19 cellular contexts compared by ENCODE assay signal in the genomic region with DNA sequence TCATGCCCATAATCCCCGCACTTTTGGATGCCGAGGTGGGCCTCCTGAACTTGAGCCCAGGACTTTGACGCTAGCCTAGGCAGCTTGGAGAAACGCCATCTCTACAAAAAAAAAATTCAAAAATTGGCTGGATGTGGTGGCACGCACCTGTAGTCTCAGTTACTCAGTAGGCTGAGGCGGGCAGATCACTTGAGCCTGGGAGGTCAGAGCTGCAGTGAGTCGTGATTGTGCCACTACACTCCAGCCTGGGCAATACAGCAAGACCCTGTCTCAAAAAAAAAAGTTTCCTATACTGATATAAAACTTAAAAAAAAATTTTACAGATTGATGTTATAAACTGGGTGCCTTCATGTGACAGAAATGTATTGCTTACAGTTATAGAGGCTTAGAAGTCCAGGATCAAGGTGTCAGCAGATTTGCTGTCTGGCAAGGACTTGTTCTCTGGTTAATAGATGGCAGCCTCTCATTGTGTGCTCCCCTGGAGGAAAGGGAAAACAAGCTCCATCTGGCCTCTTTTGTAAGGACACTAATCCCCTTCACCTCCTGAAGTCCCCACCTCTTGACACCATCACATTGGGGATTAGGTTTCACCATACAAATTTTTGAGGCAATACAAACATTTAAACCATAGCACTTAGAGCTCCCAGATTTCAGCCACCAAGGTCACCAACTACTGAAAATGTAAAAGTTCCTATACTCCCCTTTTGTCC. TPM values are rescaled to one million over a fixed set of nuclear protein-coding genes. Genes with fewer than 3 reads are reported as not detected.
DNase-seq lines count a peak whose midpoint lies in the region; ATAC-seq, FAIRE-seq and TF ChIP-seq lines count a peak whose summit lies in the region.
"Had no signal": no experiment of that assay in that cellular context is flagged by ENCODE, and none has a peak within 500 bp of the region (broad histone marks: within the 10 kb centered on the region; RNA-seq: fewer than 3 reads in every experiment).

No MANE protein-coding gene starts in this region.

- no peak for DNase-seq in HepG2 (ENCODE audit: low spot score)
- no peak for DNase-seq in right lobe of liver
- DNase-seq in NCI-H69 (lab: John Stamatoyannopoulos, UW): peak; percentile 79
- no peak for DNase-seq in epithelial cell of prostate (ENCODE audit: low read depth, low spot score)
- DNase-seq in transverse colon: no peak
- DNase-seq in prostate gland (ENCODE audit: low spot score): no peak
- DNase-seq: DMS79, KG1, NCI-H1048, NCI-H2107, NCI-H446, NCI-H774, Right ventricle myocardium superior, SK-N-SH, T-cell had no signal

- ATAC-seq in HepG2 (no peak), right lobe of liver (no peak), HG03439 (IDR thresholded peaks at IDR 0.05; ENCODE audit: unreplicated experiment) (no peak), GM19452 (IDR thresholded peaks at IDR 0.05; ENCODE audit: unreplicated experiment) (no peak)
- ATAC-seq: Panc1, T-cell had no signal

- peaks cover 73% of the 10 kb centered on the region for H3K4me1 ChIP-seq in HepG2 (ENCODE audit: insufficient read depth, low read length)
- H3K4me1 ChIP-seq in right lobe of liver: peaks cover 0 to 44% (median 20%) of the 10 kb centered on the region in 4 donors
- peaks cover 11 to 61% (median 41%) of the 10 kb centered on the region in 4 donors for H3K4me1 ChIP-seq in transverse colon
- H3K4me1 ChIP-seq in prostate gland (replicated peaks): no peaks in the 10 kb centered on the region

- CTCF ChIA-PET in HepG2 (lab: Yijun Ruan, JAX; ENCODE audit: low intra/inter-chr PET ratio, low total read pairs): no interaction called here

- in situ Hi-C loops in HepG2 (cut with HindIII; ENCODE audit: extremely low pct_ligation_motif_present, low pct_unique_long_range_greater_than_20kb) (no loop called here), transverse colon (cut with MboI; ENCODE audit: low pct_ligation_motif_present in 1 of 4, low pct_unique_long_range_greater_than_20kb in 1 of 4, low sequenced_read_pairs in 3 of 4) (loop anchor here in 2 of 4 donors (25.0 kb wide), 2 partner anchors 210 to 435 kb away; a partner anchor contains a TSS)

- TF ChIP-seq POLR2A in HepG2 (IDR thresholded peaks at IDR 0.05; ENCODE audit: insufficient read depth in 1 of 2, low read depth in 2 of 2, low read length in 2 of 2): no peak
- TF ChIP-seq POLR2A in right lobe of liver (IDR thresholded peaks at IDR 0.05): no peak
- TF ChIP-seq POLR2A in transverse colon (IDR thresholded peaks at IDR 0.05): no peak
- TF ChIP-seq POLR2A in prostate gland (IDR thresholded peaks at IDR 0.05): no peak

- intact Hi-C loops in HepG2 (cut with micrococcal nuclease; ENCODE audit: unreplicated experiment): loop anchor here (10.0 kb wide), 1 partner anchor 62 kb away; no protein-coding TSS in a partner anchor
- intact Hi-C loops in right lobe of liver (cut with DNase I): no loop called here
- intact Hi-C loops in transverse colon (cut with DNase I; ENCODE audit: low total_unique reads): no loop called here
- intact Hi-C loops in prostate gland (cut with DNase I): loop anchor here (5.0 kb wide), 1 partner anchor 200 kb away; a partner anchor contains a TSS

- H3K4me2 ChIP-seq in HepG2 (ENCODE audit: low read depth, low read length): no peak overlapping the region; the same call in 1 of the 2 replicates
- H3K4me2 ChIP-seq: SK-N-SH had no signal

- H3K79me2 ChIP-seq in HepG2 (ENCODE audit: insufficient read depth, low read length): no peaks in the 10 kb centered on the region

- H3K27ac ChIP-seq in HepG2 (ENCODE audit: extremely low read length, insufficient read depth, low read length): no peak overlapping the region
- no peak overlapping the region for H3K27ac ChIP-seq in right lobe of liver
- H3K27ac ChIP-seq in epithelial cell of prostate: peak overlapping the region; percentile 2
- peak overlapping the region; percentile 71 to 83 (median 80) for H3K27ac ChIP-seq in transverse colon
- H3K27ac ChIP-seq in prostate gland: no peak overlapping the region
- H3K27ac ChIP-seq: C4-2B had no signal

- no peak for FAIRE-seq in HepG2 (lab: Jason Lieb, UNC)

- H3K27me3 ChIP-seq in HepG2 (ENCODE audit: control insufficient read depth in 1 of 2, insufficient read depth in 2 of 2, low read length in 2 of 2) (peaks cover 4 to 24% of the 10 kb centered on the region in 2 experiments; a peak in 4 of 5 replicates), right lobe of liver (no peaks in the 10 kb centered on the region), transverse colon (peaks cover 13% of the 10 kb centered on the region), prostate gland (replicated peaks; ENCODE audit: insufficient read depth) (no peaks in the 10 kb centered on the region)

- POLR2A ChIA-PET in HepG2 (lab: Yijun Ruan, JAX): no interaction called here

- H3K9me3 ChIP-seq in HepG2 (ENCODE audit: low read length) (0 out of 2 replicates have a peak, but pooled peaks cover 5% of the 10 kb centered on the region), right lobe of liver (no peaks in the 10 kb centered on the region), transverse colon (no peaks in the 10 kb centered on the region), prostate gland (no peaks in the 10 kb centered on the region)
- H3K9me3 ChIP-seq: SK-N-SH had no signal

- TF ChIP-seq CTCF in HepG2 (CRISPR knock-in tag; IDR thresholded peaks at IDR 0.05) (no peak), right lobe of liver (IDR thresholded peaks at IDR 0.05) (no peak), transverse colon (IDR thresholded peaks at IDR 0.05) (no peak), prostate gland (IDR thresholded peaks at IDR 0.05) (no peak)

- no peak overlapping the region for H2AFZ ChIP-seq in HepG2 (ENCODE audit: low read length)

- H3K9ac ChIP-seq in HepG2 (ENCODE audit: insufficient read depth, low read depth, low read length): no peak overlapping the region
- H3K9ac ChIP-seq: SK-N-SH had no signal

- 75% methylated on average over 7 of the region's 7 CpGs for WGBS in HepG2 (ENCODE audit: low lambda C conversion rate)
- 79% methylated on average over 7 of the region's 7 CpGs for WGBS in right lobe of liver (ENCODE audit: insufficient coverage, low coverage, low lambda C conversion rate, missing lambda C conversion rate)
- 85 to 100% methylated on average over 2 to 7 of the region's 7 CpGs for WGBS in transverse colon (ENCODE audit: low coverage in 1 of 2), 2 donors
- WGBS in prostate gland: 87% methylated on average over 7 of the region's 7 CpGs

- H3K36me3 ChIP-seq in HepG2 (replicated peaks in 1 of 2; ENCODE audit: control insufficient read depth in 1 of 2, insufficient read depth in 2 of 2, low read length in 2 of 2) (no peaks in the 10 kb centered on the region), right lobe of liver (no peaks in the 10 kb centered on the region), transverse colon (no peaks in the 10 kb centered on the region), prostate gland (no peaks in the 10 kb centered on the region)

- no peaks in the 10 kb centered on the region for H4K20me1 ChIP-seq in HepG2 (ENCODE audit: insufficient read depth, low read length)

- H3K4me3 ChIP-seq in HepG2 (replicated peaks in 1 of 3; ENCODE audit: insufficient read depth in 1 of 3, low read depth in 2 of 3, low read length in 3 of 3): no peak overlapping the region
- H3K4me3 ChIP-seq in right lobe of liver: no peak overlapping the region
- no peak overlapping the region for H3K4me3 ChIP-seq in transverse colon
- H3K4me3 ChIP-seq in prostate gland: no peak overlapping the region

- BruUV-seq in HepG2 (replicated peaks; lab: Mats Ljungman, UMichigan): no TSS peak

- TF ChIP-seq RAD21 in HepG2 (CRISPR knock-in tag; IDR thresholded peaks at IDR 0.05): no peak

- TF ChIP-seq EP300 in HepG2 (IDR thresholded peaks at IDR 0.05; ENCODE audit: low read depth in 2 of 2, low read length in 2 of 2) (no peak), HepG2 (CRISPR knock-in tag; IDR thresholded peaks at IDR 0.05; ENCODE audit: borderline replicate concordance) (no peak), transverse colon (IDR thresholded peaks at IDR 0.05; ENCODE audit: low read depth) (no peak)

RNA-seq across cellular contexts. Expression of a gene that starts 8.5 kb away (rescaled TPM):
- total RNA-seq in HepG2 (2016; rRNA removed; fragmentation: Illumina TruSeq; extraction: Trizol) (2.3 and 6.6 TPM in 2 replicates), right lobe of liver (10 to 100 TPM; 19.1 to 82.4 (median 35.9) TPM), transverse colon (100 to 1,000 TPM; 247 to 616 (median 291) TPM), prostate gland (under 1 TPM; 0.36 to 0.80 TPM)
- 1.0 and 1.6 TPM in 2 replicates for total RNA-seq in HepG2 (2016; cell fraction: cytosol; rRNA removed; fragmentation: Illumina TruSeq; extraction: Trizol; ENCODE audit: low read depth)
- 2.2 and 6.6 TPM in 2 replicates for total RNA-seq in HepG2 (2016; cell fraction: insoluble cytoplasmic fraction; rRNA removed; fragmentation: Illumina TruSeq; extraction: Trizol)
- 1.1 and 1.5 TPM in 2 replicates for total RNA-seq in HepG2 (2016; cell fraction: membrane; rRNA removed; fragmentation: Illumina TruSeq; extraction: Trizol)
- 7.5 and 8.8 TPM in 2 replicates for total RNA-seq in HepG2 (2016; cell fraction: nucleus; rRNA removed; fragmentation: Illumina TruSeq; extraction: Trizol)
- 17.4 and 18.1 TPM in 2 replicates for polyA plus RNA-seq in HepG2 (2011; rRNA removed)
- 6.7 and 8.6 TPM in 2 replicates for polyA plus RNA-seq in HepG2 (2011; cell fraction: cytosol; rRNA removed)
- polyA plus RNA-seq in HepG2 (2011; cell fraction: nucleus; rRNA removed): 92.0 and 127 TPM in 2 replicates
- 8.9 and 16.9 TPM in 2 replicates for polyA plus RNA-seq in HepG2 (2012)
- 0.78 and 0.88 TPM in 2 replicates for polyA plus RNA-seq in HepG2 (2016; cell fraction: cytosol; fragmentation: Illumina TruSeq; extraction: Trizol; ENCODE audit: low read depth)
- polyA plus RNA-seq in HepG2 (2016; cell fraction: insoluble cytoplasmic fraction; fragmentation: Illumina TruSeq; extraction: Trizol; ENCODE audit: low read depth): 1.7 and 1.9 TPM in 2 replicates
- 1.1 and 1.7 TPM in 2 replicates for polyA plus RNA-seq in HepG2 (2016; cell fraction: membrane; fragmentation: Illumina TruSeq; extraction: Trizol; ENCODE audit: low read depth)
- polyA plus RNA-seq in HepG2 (2016; cell fraction: nucleus; fragmentation: Illumina TruSeq; extraction: Trizol; ENCODE audit: insufficient read depth, low read depth): 17.9 and 18.5 TPM in 2 replicates
- 11.2 and 24.1 TPM in 2 replicates for polyA minus RNA-seq in HepG2 (2011; rRNA and poly(A)+ RNA removed; ENCODE audit: low replicate concordance)
- polyA minus RNA-seq in HepG2 (2011; cell fraction: cytosol; rRNA and poly(A)+ RNA removed): 3.3 and 3.6 TPM in 2 replicates
- 30.0 and 30.8 TPM in 2 replicates for polyA minus RNA-seq in HepG2 (2011; cell fraction: nucleus; rRNA and poly(A)+ RNA removed)

RNA-seq across cellular contexts. Expression of a gene that starts 17.3 kb away (rescaled TPM):
- total RNA-seq in HepG2 (2016; rRNA removed; fragmentation: Illumina TruSeq; extraction: Trizol): 35.1 and 63.8 TPM in 2 replicates
- 12.7 and 15.0 TPM in 2 replicates for total RNA-seq in HepG2 (2016; cell fraction: cytosol; rRNA removed; fragmentation: Illumina TruSeq; extraction: Trizol; ENCODE audit: low read depth)
- 29.8 and 64.2 TPM in 2 replicates for total RNA-seq in HepG2 (2016; cell fraction: insoluble cytoplasmic fraction; rRNA removed; fragmentation: Illumina TruSeq; extraction: Trizol)
- total RNA-seq in HepG2 (2016; cell fraction: membrane; rRNA removed; fragmentation: Illumina TruSeq; extraction: Trizol): 28.1 and 29.2 TPM in 2 replicates
- 66.6 and 67.9 TPM in 2 replicates for total RNA-seq in HepG2 (2016; cell fraction: nucleus; rRNA removed; fragmentation: Illumina TruSeq; extraction: Trizol)
- 50.6 and 69.7 TPM in 2 replicates for polyA plus RNA-seq in HepG2 (2011; rRNA removed)
- 53.6 and 111 TPM in 2 replicates for polyA plus RNA-seq in HepG2 (2011; cell fraction: cytosol; rRNA removed)
- 91.0 and 105 TPM in 2 replicates for polyA plus RNA-seq in HepG2 (2011; cell fraction: nucleus; rRNA removed)
- polyA plus RNA-seq in HepG2 (2012): 35.0 and 38.8 TPM in 2 replicates
- polyA plus RNA-seq in HepG2 (2016; cell fraction: cytosol; fragmentation: Illumina TruSeq; extraction: Trizol; ENCODE audit: low read depth): 8.2 and 8.4 TPM in 2 replicates
- 34.3 and 41.4 TPM in 2 replicates for polyA plus RNA-seq in HepG2 (2016; cell fraction: insoluble cytoplasmic fraction; fragmentation: Illumina TruSeq; extraction: Trizol; ENCODE audit: low read depth)
- polyA plus RNA-seq in HepG2 (2016; cell fraction: membrane; fragmentation: Illumina TruSeq; extraction: Trizol; ENCODE audit: low read depth): 23.2 and 23.5 TPM in 2 replicates
- polyA plus RNA-seq in HepG2 (2016; cell fraction: nucleus; fragmentation: Illumina TruSeq; extraction: Trizol; ENCODE audit: insufficient read depth, low read depth): 90.2 and 93.4 TPM in 2 replicates
- 57.1 and 105 TPM in 2 replicates for polyA minus RNA-seq in HepG2 (2011; rRNA and poly(A)+ RNA removed; ENCODE audit: low replicate concordance)
- 38.1 and 44.7 TPM in 2 replicates for polyA minus RNA-seq in HepG2 (2011; cell fraction: cytosol; rRNA and poly(A)+ RNA removed)
- polyA minus RNA-seq in HepG2 (2011; cell fraction: nucleus; rRNA and poly(A)+ RNA removed): 58.2 and 81.7 TPM in 2 replicates
- 100 to 1,000 TPM; 226 to 357 (median 263) TPM for total RNA-seq in right lobe of liver
- total RNA-seq in transverse colon: 1,000 to 10,000 TPM in 2 of 4 donors, 100 to 1,000 TPM in 2; 462 to 1,338 (median 921) TPM
- total RNA-seq in prostate gland: 10 to 100 TPM; 36.3 to 61.5 TPM

RNA-seq across cellular contexts. Expression of a gene that starts 18.4 kb away (rescaled TPM):
- total RNA-seq in HepG2 (2016; rRNA removed; fragmentation: Illumina TruSeq; extraction: Trizol): 157 and 174 TPM in 2 replicates
- total RNA-seq in HepG2 (2016; cell fraction: cytosol; rRNA removed; fragmentation: Illumina TruSeq; extraction: Trizol; ENCODE audit: low read depth): 112 and 125 TPM in 2 replicates
- 157 and 172 TPM in 2 replicates for total RNA-seq in HepG2 (2016; cell fraction: insoluble cytoplasmic fraction; rRNA removed; fragmentation: Illumina TruSeq; extraction: Trizol)
- 121 and 136 TPM in 2 replicates for total RNA-seq in HepG2 (2016; cell fraction: membrane; rRNA removed; fragmentation: Illumina TruSeq; extraction: Trizol)
- 52.6 and 58.0 TPM in 2 replicates for total RNA-seq in HepG2 (2016; cell fraction: nucleus; rRNA removed; fragmentation: Illumina TruSeq; extraction: Trizol)
- 293 and 323 TPM in 2 replicates for polyA plus RNA-seq in HepG2 (2011; rRNA removed)
- 297 and 385 TPM in 2 replicates for polyA plus RNA-seq in HepG2 (2011; cell fraction: cytosol; rRNA removed)
- polyA plus RNA-seq in HepG2 (2011; cell fraction: nucleus; rRNA removed): 155 and 174 TPM in 2 replicates
- polyA plus RNA-seq in HepG2 (2012): 123 and 148 TPM in 2 replicates
- polyA plus RNA-seq in HepG2 (2016; cell fraction: cytosol; fragmentation: Illumina TruSeq; extraction: Trizol; ENCODE audit: low read depth): 115 and 148 TPM in 2 replicates
- 172 and 184 TPM in 2 replicates for polyA plus RNA-seq in HepG2 (2016; cell fraction: insoluble cytoplasmic fraction; fragmentation: Illumina TruSeq; extraction: Trizol; ENCODE audit: low read depth)
- polyA plus RNA-seq in HepG2 (2016; cell fraction: membrane; fragmentation: Illumina TruSeq; extraction: Trizol; ENCODE audit: low read depth): 126 and 141 TPM in 2 replicates
- 111 and 112 TPM in 2 replicates for polyA plus RNA-seq in HepG2 (2016; cell fraction: nucleus; fragmentation: Illumina TruSeq; extraction: Trizol; ENCODE audit: insufficient read depth, low read depth)
- 172 and 255 TPM in 2 replicates for polyA minus RNA-seq in HepG2 (2011; rRNA and poly(A)+ RNA removed; ENCODE audit: low replicate concordance)
- polyA minus RNA-seq in HepG2 (2011; cell fraction: cytosol; rRNA and poly(A)+ RNA removed): 61.5 and 83.0 TPM in 2 replicates
- 19.1 and 27.6 TPM in 2 replicates for polyA minus RNA-seq in HepG2 (2011; cell fraction: nucleus; rRNA and poly(A)+ RNA removed)
- total RNA-seq in right lobe of liver: 100 to 1,000 TPM in 2 of 6 experiments, 10 to 100 TPM in 4; 40.6 to 111 (median 47.4) TPM
- total RNA-seq in transverse colon: 10 to 100 TPM; 15.3 to 93.8 (median 51.6) TPM
- 100 to 1,000 TPM in 1 of 2 donors, 10 to 100 TPM in 1; 80.2 to 159 TPM for total RNA-seq in prostate gland

RNA-seq across cellular contexts. Expression of a gene that starts 27.2 kb away (rescaled TPM):
- total RNA-seq in HepG2 (2016; rRNA removed; fragmentation: Illumina TruSeq; extraction: Trizol): 0.80 and 1.0 TPM in 2 replicates
- total RNA-seq in HepG2 (2016; cell fraction: cytosol; rRNA removed; fragmentation: Illumina TruSeq; extraction: Trizol; ENCODE audit: low read depth): not detected in 2 replicates
- 0.49 and 1.3 TPM in 2 replicates for total RNA-seq in HepG2 (2016; cell fraction: insoluble cytoplasmic fraction; rRNA removed; fragmentation: Illumina TruSeq; extraction: Trizol)
- total RNA-seq in HepG2 (2016; cell fraction: membrane; rRNA removed; fragmentation: Illumina TruSeq; extraction: Trizol): 0.21 and 0.34 TPM in 2 replicates
- total RNA-seq in HepG2 (2016; cell fraction: nucleus; rRNA removed; fragmentation: Illumina TruSeq; extraction: Trizol): 0.68 and 0.75 TPM in 2 replicates
- 1.1 TPM in 2 replicates for polyA plus RNA-seq in HepG2 (2011; rRNA removed)
- 0.95 and 1.5 TPM in 2 replicates for polyA plus RNA-seq in HepG2 (2011; cell fraction: cytosol; rRNA removed)
- polyA plus RNA-seq in HepG2 (2011; cell fraction: nucleus; rRNA removed): 2.5 and 3.2 TPM in 2 replicates
- 0.30 and 0.93 TPM in 2 replicates for polyA plus RNA-seq in HepG2 (2012)
- 0.19 and 0.25 TPM in 2 replicates for polyA plus RNA-seq in HepG2 (2016; cell fraction: cytosol; fragmentation: Illumina TruSeq; extraction: Trizol; ENCODE audit: low read depth)
- polyA plus RNA-seq in HepG2 (2016; cell fraction: insoluble cytoplasmic fraction; fragmentation: Illumina TruSeq; extraction: Trizol; ENCODE audit: low read depth): 0.72 and 1.1 TPM in 2 replicates
- polyA plus RNA-seq in HepG2 (2016; cell fraction: membrane; fragmentation: Illumina TruSeq; extraction: Trizol; ENCODE audit: low read depth): 0.26 and 0.29 TPM in 2 replicates
- polyA plus RNA-seq in HepG2 (2016; cell fraction: nucleus; fragmentation: Illumina TruSeq; extraction: Trizol; ENCODE audit: insufficient read depth, low read depth): 1.2 and 1.5 TPM in 2 replicates
- polyA minus RNA-seq in HepG2 (2011; rRNA and poly(A)+ RNA removed; ENCODE audit: low replicate concordance): 0.16 and 1.7 TPM in 2 replicates
- 1.1 TPM in 1 of 2 replicates, not detected in the other for polyA minus RNA-seq in HepG2 (2011; cell fraction: cytosol; rRNA and poly(A)+ RNA removed)
- 0.37 and 0.90 TPM in 2 replicates for polyA minus RNA-seq in HepG2 (2011; cell fraction: nucleus; rRNA and poly(A)+ RNA removed)
- total RNA-seq in right lobe of liver: 1 to 10 TPM in 3 of 6 experiments, under 1 TPM in 2, not detected in 1; 0.51 to 7.7 (median 3.0) TPM
- total RNA-seq in transverse colon: 10 to 100 TPM in 1 of 4 donors, 1 to 10 TPM in 2, not detected in 1; 3.5 to 15.3 (median 4.2) TPM
- total RNA-seq in prostate gland: 10 to 100 TPM; 17.0 to 37.0 TPM

RNA-seq across cellular contexts. Expression of a gene that starts 33.9 kb away (rescaled TPM):
- total RNA-seq in HepG2 (2016; rRNA removed; fragmentation: Illumina TruSeq; extraction: Trizol) (3.2 and 3.9 TPM in 2 replicates), right lobe of liver (under 1 TPM in 4 of 6 experiments, not detected in 2; 0.07 to 0.47 (median 0.22) TPM), transverse colon (1 to 10 TPM in 2 of 4 donors, under 1 TPM in 1, not detected in 1; 0.20 to 2.4 (median 1.8) TPM), prostate gland (not detected)
- total RNA-seq in HepG2 (2016; cell fraction: cytosol; rRNA removed; fragmentation: Illumina TruSeq; extraction: Trizol; ENCODE audit: low read depth): 0.30 and 0.53 TPM in 2 replicates
- total RNA-seq in HepG2 (2016; cell fraction: insoluble cytoplasmic fraction; rRNA removed; fragmentation: Illumina TruSeq; extraction: Trizol): 1.7 and 4.2 TPM in 2 replicates
- total RNA-seq in HepG2 (2016; cell fraction: membrane; rRNA removed; fragmentation: Illumina TruSeq; extraction: Trizol): 0.96 and 1.3 TPM in 2 replicates
- total RNA-seq in HepG2 (2016; cell fraction: nucleus; rRNA removed; fragmentation: Illumina TruSeq; extraction: Trizol): 3.7 and 4.8 TPM in 2 replicates
- polyA plus RNA-seq in HepG2 (2011; rRNA removed): 2.7 and 5.3 TPM in 2 replicates
- polyA plus RNA-seq in HepG2 (2011; cell fraction: cytosol; rRNA removed): 2.4 and 2.7 TPM in 2 replicates
- polyA plus RNA-seq in HepG2 (2011; cell fraction: nucleus; rRNA removed): 16.0 and 18.1 TPM in 2 replicates
- 4.3 and 7.8 TPM in 2 replicates for polyA plus RNA-seq in HepG2 (2012)
- 0.38 and 0.63 TPM in 2 replicates for polyA plus RNA-seq in HepG2 (2016; cell fraction: cytosol; fragmentation: Illumina TruSeq; extraction: Trizol; ENCODE audit: low read depth)
- polyA plus RNA-seq in HepG2 (2016; cell fraction: insoluble cytoplasmic fraction; fragmentation: Illumina TruSeq; extraction: Trizol; ENCODE audit: low read depth): 1.7 and 2.0 TPM in 2 replicates
- polyA plus RNA-seq in HepG2 (2016; cell fraction: membrane; fragmentation: Illumina TruSeq; extraction: Trizol; ENCODE audit: low read depth): 1.2 TPM in 2 replicates
- polyA plus RNA-seq in HepG2 (2016; cell fraction: nucleus; fragmentation: Illumina TruSeq; extraction: Trizol; ENCODE audit: insufficient read depth, low read depth): 7.5 and 8.9 TPM in 2 replicates
- 0.23 and 7.1 TPM in 2 replicates for polyA minus RNA-seq in HepG2 (2011; rRNA and poly(A)+ RNA removed; ENCODE audit: low replicate concordance)
- 1.1 and 2.2 TPM in 2 replicates for polyA minus RNA-seq in HepG2 (2011; cell fraction: cytosol; rRNA and poly(A)+ RNA removed)
- polyA minus RNA-seq in HepG2 (2011; cell fraction: nucleus; rRNA and poly(A)+ RNA removed): 2.7 and 3.3 TPM in 2 replicates
- total RNA-seq: T-cell had no signal
- polyA plus RNA-seq: SK-N-SH had no signal

Comparison
In these comparisons a context has a peak if more than half of its experiments do, and no peak if none do; other contexts are left out.
1. intact Hi-C loops: an anchor here in HepG2 (10.0 kb wide) and prostate gland (5.0 kb wide); none called in right lobe of liver and transverse colon.
2. H3K27ac ChIP-seq: peak in epithelial cell of prostate (single experiment) and transverse colon (4 of 4); none in HepG2 (single experiment), right lobe of liver (0 of 3) and prostate gland (0 of 2).